Comparison of ENCODE assay signal across 10 cellular contexts in the genomic region with DNA sequence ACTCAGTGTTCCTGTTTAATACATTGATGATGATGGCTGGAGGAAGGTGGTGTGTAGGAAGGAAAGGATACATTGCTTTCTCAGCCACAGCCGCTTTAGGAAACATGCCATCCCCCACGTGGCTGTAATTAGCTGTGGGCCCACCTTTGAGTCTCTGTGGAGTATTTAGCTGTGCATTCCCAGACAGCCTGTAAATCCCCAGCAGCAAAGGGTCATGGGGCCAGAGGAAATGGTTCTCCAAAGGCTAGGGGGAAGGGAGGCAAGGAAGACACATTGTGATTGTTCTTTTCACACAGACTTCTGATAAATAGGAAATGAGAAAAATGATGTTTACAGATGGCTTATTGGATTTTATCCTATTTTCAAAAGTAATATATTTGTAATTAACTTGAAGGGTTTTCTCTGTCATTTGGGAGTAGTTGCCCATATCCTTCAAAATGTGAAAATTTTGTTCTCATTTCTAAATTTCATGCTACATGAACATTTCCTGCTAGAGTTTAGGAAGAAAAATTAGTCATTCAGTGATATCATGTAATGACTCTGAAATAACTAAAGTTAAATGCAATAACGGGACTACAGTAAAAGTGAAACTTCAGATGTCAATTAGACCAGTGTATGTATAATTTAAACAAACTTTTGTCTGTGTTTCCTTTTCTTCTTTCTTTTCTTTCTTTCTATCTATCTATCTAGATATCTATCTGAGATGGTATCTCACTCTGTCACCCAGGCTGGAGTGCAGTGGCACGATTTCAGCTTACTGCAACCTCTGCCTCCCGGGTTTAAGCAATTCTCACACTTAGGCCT. TPM values are rescaled to one million over a fixed set of nuclear protein-coding genes. Genes with fewer than 3 reads are reported as not detected.
A peak's percentile ranks its signal among the peaks of the same experiment; 100 is the strongest.
DNase-seq lines count a peak whose midpoint lies in the region; ATAC-seq lines count a peak whose summit lies in the region.
"Had no signal": no experiment of that assay in that cellular context is flagged by ENCODE, and none has a peak within 500 bp of the region (broad histone marks: within the 10 kb centered on the region; RNA-seq: fewer than 3 reads in every experiment).

No MANE protein-coding gene starts in this region.

- H3K4me3 ChIP-seq in SJSA1, result no peak overlapping the region
- H3K4me3 ChIP-seq in skeletal muscle cell (ENCODE audit: low read depth, low read length), result no peak overlapping the region
- H3K4me3 ChIP-seq: Peyer's patch had no signal

- H3K9me3 ChIP-seq in SJSA1 (replicated peaks), result no peaks in the 10 kb centered on the region
- H3K9me3 ChIP-seq: Peyer's patch had no signal

- peaks cover 56% of the 10 kb centered on the region for H3K4me1 ChIP-seq in SJSA1 (replicated peaks)

- peak overlapping the region; percentile 88 for H3K27ac ChIP-seq in SJSA1
- H3K27ac ChIP-seq: HL-60 had no signal

- H3K36me3 ChIP-seq in SJSA1, result no peaks in the 10 kb centered on the region

- ATAC-seq in GM18868 (IDR thresholded peaks at IDR 0.05; ENCODE audit: unreplicated experiment) (peak; percentile 60), GM21786 (IDR thresholded peaks at IDR 0.05; ENCODE audit: unreplicated experiment) (no peak)

- H3K27me3 ChIP-seq in SJSA1 (replicated peaks), result no peaks in the 10 kb centered on the region
- H3K27me3 ChIP-seq: Peyer's patch had no signal

- DNase-seq in SJSA1 (ENCODE audit: low read depth in 1 of 2, low spot score in 2 of 2) (peak; percentile 66 to 90), fibroblast of peridontal ligament (ENCODE audit: extremely low read depth) (peak; percentile 74), skeletal muscle cell (ENCODE audit: low read depth) (peak; percentile 67), NCI-H526 treated with DMSO at 0.1 percent for 48 hours (lab: John Stamatoyannopoulos, UW) (no peak), COLO668 (lab: John Stamatoyannopoulos, UW; ENCODE audit: unreplicated experiment) (no peak), GM19238 (ENCODE audit: insufficient read length, low spot score) (no peak)
- DNase-seq: Peyer's patch had no signal

RNA-seq across cellular contexts. Expression of a gene that starts 24.3 kb away (rescaled TPM):
- total RNA-seq in SJSA1 (2014; rRNA removed; shearing (Covaris generic)), result 61.4 and 95.4 TPM in 2 replicates

Comparison
In these comparisons a context has a peak if more than half of its experiments do, and no peak if none do; other contexts are left out.
1. DNase-seq: peak in SJSA1 (2 of 2), fibroblast of peridontal ligament (single experiment) and skeletal muscle cell (single experiment); none in NCI-H526 treated with DMSO at 0.1 percent for 48 hours (single experiment), COLO668 (single experiment) and GM19238 (single experiment).